ENCODE assay signal across 11 cellular contexts in genomic region chr2:120905824-120906571, GRCh38.
DNase-seq lines count a peak whose midpoint lies in the region; ATAC-seq and TF ChIP-seq lines count a peak whose summit lies in the region.
"Had no signal": no experiment of that assay in that cellular context is flagged by ENCODE, and none has a peak within 500 bp of the region (broad histone marks: within the 10 kb centered on the region; RNA-seq: fewer than 3 reads in every experiment).

No MANE protein-coding gene starts in this region.

- ATAC-seq in T-helper 17 cell: no peak
- ATAC-seq: HCT116 had no signal

- H3K27me3 ChIP-seq in BLaER1 treated with 17β-estradiol and CSF1 and Interleukin-3, amounts not matched to agents 10 nM and 100 nM: no peaks in the 10 kb centered on the region
- H3K27me3 ChIP-seq in ascending aorta (no peaks in the 10 kb centered on the region), vagina (no peaks in the 10 kb centered on the region)

- H3K4me1 ChIP-seq in BLaER1 treated with 17β-estradiol and CSF1 and Interleukin-3, amounts not matched to agents 10 nM and 100 nM: peaks cover 0 to 59% (median 50%) of the 10 kb centered on the region in 10 experiments; a peak in 17 of 20 replicates
- peaks cover 4 to 18% of the 10 kb centered on the region in 2 donors for H3K4me1 ChIP-seq in ascending aorta
- peaks cover 19% of the 10 kb centered on the region for H3K4me1 ChIP-seq in vagina

- H3K4me2 ChIP-seq in BLaER1 treated with 17β-estradiol and CSF1 and Interleukin-3, amounts not matched to agents 10 nM and 100 nM: peak overlapping the region in 7 of 11 experiments; percentile 57 to 84 (median 71); a peak in 9 of 22 replicates

- H3K4me3 ChIP-seq in BLaER1 treated with 17β-estradiol and CSF1 and Interleukin-3, amounts not matched to agents 10 nM and 100 nM: no peak overlapping the region
- H3K4me3 ChIP-seq in ascending aorta (no peak overlapping the region), vagina (no peak overlapping the region), coronary artery (no peak overlapping the region)
- H3K4me3 ChIP-seq: GM23248 had no signal

- no peak overlapping the region for H3K9ac ChIP-seq in BLaER1 treated with 17β-estradiol and CSF1 and Interleukin-3, amounts not matched to agents 10 nM and 100 nM
- H3K9ac ChIP-seq: GM23248 had no signal

- no peak for DNase-seq in ascending aorta (ENCODE audit: low spot score in 2 of 2)
- DNase-seq in vagina (ENCODE audit: extremely low spot score in 2 of 2): no peak
- no peak for DNase-seq in coronary artery (ENCODE audit: low spot score)
- DNase-seq in T-helper 17 cell: no peak
- DNase-seq in NCI-H345 (lab: John Stamatoyannopoulos, UW): no peak
- DNase-seq: CD4-positive, CD25-positive, alpha-beta regulatory T cell; DMS 273 treated with DMSO at 0.1 percent for 48 hours; GM23248 had no signal

- H3K9me3 ChIP-seq in BLaER1 treated with 17β-estradiol and CSF1 and Interleukin-3, amounts not matched to agents 10 nM and 100 nM (replicated peaks in 1 of 11): no peaks in the 10 kb centered on the region
- no peaks in the 10 kb centered on the region for H3K9me3 ChIP-seq in ascending aorta
- H3K9me3 ChIP-seq in vagina: no peaks in the 10 kb centered on the region
- H3K9me3 ChIP-seq in T-helper 17 cell (ENCODE audit: control insufficient read depth, low read length, poor library complexity, severe bottlenecking): no peaks in the 10 kb centered on the region

- H3K27ac Mint-ChIP-seq in nephron: peak overlapping the region; percentile 70 to 78 (median 73)
- H3K27ac Mint-ChIP-seq in T-helper 17 cell: no peak overlapping the region

- H3K27me3 Mint-ChIP-seq in nephron (ENCODE audit: low read depth): peaks cover 9% of the 10 kb centered on the region
- H3K27me3 Mint-ChIP-seq in T-helper 17 cell: peaks cover 28% of the 10 kb centered on the region

- H3K27ac ChIP-seq in BLaER1 treated with 17β-estradiol and CSF1 and Interleukin-3, amounts not matched to agents 10 nM and 100 nM: no peak overlapping the region
- peak overlapping the region; percentile 66 to 75 for H3K27ac ChIP-seq in ascending aorta
- peak overlapping the region; percentile 61 for H3K27ac ChIP-seq in vagina
- H3K27ac ChIP-seq in coronary artery: no peak overlapping the region
- H3K27ac ChIP-seq: GM23248 had no signal

- H3K36me3 Mint-ChIP-seq in nephron (ENCODE audit: low read depth): no peaks in the 10 kb centered on the region
- H3K36me3 Mint-ChIP-seq in T-helper 17 cell (ENCODE audit: low read depth): no peaks in the 10 kb centered on the region
- H3K36me3 Mint-ChIP-seq: CD4-positive, CD25-positive, alpha-beta regulatory T cell had no signal

- H3K9me3 Mint-ChIP-seq in nephron: no peaks in the 10 kb centered on the region

- no peaks in the 10 kb centered on the region; a peak in 1 of 22 replicates for H4K20me1 ChIP-seq in BLaER1 treated with 17β-estradiol and CSF1 and Interleukin-3, amounts not matched to agents 10 nM and 100 nM

- no peak for TF ChIP-seq POLR2A in vagina (IDR thresholded peaks at IDR 0.05)

- TF ChIP-seq CTCF in ascending aorta (IDR thresholded peaks at IDR 0.05) (no peak), nephron (IDR thresholded peaks at IDR 0.05; ENCODE audit: unreplicated experiment in 3 of 3) (no peak), vagina (IDR thresholded peaks at IDR 0.05) (no peak), coronary artery (IDR thresholded peaks at IDR 0.05) (no peak)

- H3K4me1 Mint-ChIP-seq in nephron: peaks cover 52% of the 10 kb centered on the region
- H3K4me1 Mint-ChIP-seq in T-helper 17 cell: no peaks in the 10 kb centered on the region
- H3K4me1 Mint-ChIP-seq: CD4-positive, CD25-positive, alpha-beta regulatory T cell had no signal

- intact Hi-C loops in ascending aorta (cut with DNase I) (no loop called here), vagina (cut with DNase I) (loop anchor here (2.0 kb wide), 1 partner anchor 37 kb away; no protein-coding TSS in a partner anchor)

- H3K4me3 Mint-ChIP-seq in nephron (no peak overlapping the region), T-helper 17 cell (no peak overlapping the region)

- H3K36me3 ChIP-seq in BLaER1 treated with 17β-estradiol and CSF1 and Interleukin-3, amounts not matched to agents 10 nM and 100 nM: no peaks in the 10 kb centered on the region
- no peaks in the 10 kb centered on the region for H3K36me3 ChIP-seq in ascending aorta
- no peaks in the 10 kb centered on the region for H3K36me3 ChIP-seq in vagina

Comparison
In these comparisons a context has a peak if more than half of its experiments do, and no peak if none do; other contexts are left out.
1. H3K27ac ChIP-seq: peak in ascending aorta (2 of 2) and vagina (single experiment); none in BLaER1 treated with 17β-estradiol and CSF1 and Interleukin-3, amounts not matched to agents 10 nM and 100 nM (0 of 11) and coronary artery (0 of 2).